Comparison of ENCODE assay signal across 17 cellular contexts in the genomic region with DNA sequence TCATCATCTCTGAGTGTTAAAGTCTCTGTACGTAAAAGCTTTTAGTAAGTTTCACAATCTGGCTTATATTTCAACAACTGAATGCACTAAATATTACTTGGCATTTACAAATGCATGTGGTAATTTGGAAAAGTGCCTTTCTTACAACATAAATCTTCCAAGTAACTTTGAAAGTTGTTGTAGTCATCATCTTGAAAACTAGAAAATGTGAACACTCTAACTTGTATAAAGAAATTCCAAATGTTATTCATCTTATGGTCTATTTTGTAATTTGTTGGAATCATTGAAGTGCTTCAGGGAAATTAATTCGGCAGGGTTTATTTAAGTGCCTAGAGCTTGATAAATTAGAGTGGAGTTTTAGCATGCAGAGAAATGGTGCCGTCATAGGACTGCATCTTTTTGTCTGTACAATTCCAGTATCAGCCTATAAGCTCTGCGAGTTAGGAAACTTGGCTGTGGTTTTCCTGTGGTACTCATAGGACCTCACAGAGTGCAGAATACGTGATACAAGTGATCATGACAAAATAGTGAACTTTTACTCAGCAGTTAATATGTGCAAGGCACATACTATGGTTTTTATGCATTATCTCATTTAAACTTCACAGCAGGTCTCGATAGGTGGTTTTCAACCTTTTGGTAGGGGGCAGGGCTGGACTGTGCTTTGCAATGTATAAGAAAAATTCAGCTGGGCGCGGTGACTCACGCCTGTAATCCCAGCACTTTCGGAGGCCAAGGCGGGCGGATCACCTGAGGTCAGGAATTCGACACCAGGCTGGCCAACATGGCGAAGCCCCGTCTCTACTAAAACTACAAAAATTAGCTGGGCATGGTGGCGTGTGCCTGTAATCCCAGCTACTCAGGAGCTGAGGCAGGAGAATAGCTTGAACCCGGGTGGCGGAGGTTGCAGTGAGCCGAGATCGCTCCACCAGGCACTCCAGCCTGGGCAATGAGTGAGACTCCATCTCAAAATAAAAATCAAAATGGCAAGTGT.
A peak's percentile ranks its signal among the peaks of the same experiment; 100 is the strongest.
DNase-seq lines count a peak whose midpoint lies in the region; ATAC-seq, FAIRE-seq and TF ChIP-seq lines count a peak whose summit lies in the region.
"Had no signal": no experiment of that assay in that cellular context is flagged by ENCODE, and none has a peak within 500 bp of the region (broad histone marks: within the 10 kb centered on the region; RNA-seq: fewer than 3 reads in every experiment).

No MANE protein-coding gene starts in this region.

- H3F3A ChIP-seq in GM23338 (replicated peaks; ENCODE audit: low read depth) (no peaks in the 10 kb centered on the region), smooth muscle cell (ENCODE audit: low read depth) (peaks cover 28% of the 10 kb centered on the region)

- H3K79me2 ChIP-seq in GM23338 (replicated peaks; ENCODE audit: insufficient read depth): peaks cover 90% of the 10 kb centered on the region
- peaks cover 85% of the 10 kb centered on the region for H3K79me2 ChIP-seq in smooth muscle cell (ENCODE audit: low read depth)

- FAIRE-seq in RCC 7860 (lab: Jason Lieb, UNC): peak; percentile 78

- no peaks in the 10 kb centered on the region for H3K9me2 ChIP-seq in GM23338 (ENCODE audit: insufficient read depth)

- no peak for TF ChIP-seq CTCF in GM23338 (conservative IDR thresholded peaks at IDR 0.05; ENCODE audit: low read depth in 2 of 2)
- no peak for TF ChIP-seq CTCF in smooth muscle cell (IDR thresholded peaks at IDR 0.05; ENCODE audit: borderline replicate concordance, insufficient read depth, poor library complexity, severe bottlenecking)

- H2AFZ ChIP-seq in GM23338: no peak overlapping the region
- no peak overlapping the region for H2AFZ ChIP-seq in smooth muscle cell (ENCODE audit: low read depth)

- no peaks in the 10 kb centered on the region for H3K9me3 ChIP-seq in smooth muscle cell (replicated peaks; ENCODE audit: low read depth)
- H3K9me3 ChIP-seq: lower lobe of right lung had no signal

- ATAC-seq in GM23338: peak; percentile 31
- ATAC-seq in Right ventricle myocardium superior (ENCODE audit: poor library complexity): no peak
- ATAC-seq in GM19397 (IDR thresholded peaks at IDR 0.05; ENCODE audit: unreplicated experiment): no peak

- peak overlapping the region; percentile 78; the same call in 1 of the 2 replicates for H3K27ac Mint-ChIP-seq in GM23338
- H3K27ac Mint-ChIP-seq: activated T-helper 1 cell treated with anti-CD3 and anti-CD28 coated beads, Interleukin-12 subunit alpha, Interleukin-12 subunit beta, Interleukin-2, Interleukin-4 antibody, amounts not matched to agents 30 ng/mL and 10 ng/mL and 1 ng/mL, durations not matched to agents 14 hours and 24 hours and 36 hours; T-helper 1 cell treated with Interleukin-12 subunit alpha and Interleukin-12 subunit beta and Interleukin-4 antibody, amounts not matched to agents 30 μg/mL and 1 μg/mL, for 36 hours had no signal

- H3K27me3 ChIP-seq in GM23338 (ENCODE audit: insufficient read depth): no peaks in the 10 kb centered on the region
- H3K27me3 ChIP-seq in smooth muscle cell (ENCODE audit: low read depth): no peaks in the 10 kb centered on the region

- H3K36me3 ChIP-seq in GM23338 (ENCODE audit: insufficient read depth): no peaks in the 10 kb centered on the region
- no peaks in the 10 kb centered on the region for H3K36me3 ChIP-seq in smooth muscle cell (ENCODE audit: low read depth)
- H3K36me3 ChIP-seq: lower lobe of right lung had no signal

- H3K27ac ChIP-seq in GM23338 (ENCODE audit: low read depth): peak overlapping the region; percentile 28; the same call in 1 of the 2 replicates
- peak overlapping the region; percentile 90 for H3K27ac ChIP-seq in smooth muscle cell (ENCODE audit: low read depth)
- H3K27ac ChIP-seq: lower lobe of right lung had no signal

- peaks cover 46% of the 10 kb centered on the region for H3K4me1 Mint-ChIP-seq in GM23338

- 57% methylated on average over 20 of the region's 20 CpGs for WGBS in smooth muscle cell (ENCODE audit: low lambda C conversion rate)

- no peak overlapping the region for H3K4me3 Mint-ChIP-seq in GM23338
- H3K4me3 Mint-ChIP-seq: activated T-helper 1 cell treated with anti-CD3 and anti-CD28 coated beads, Interleukin-12 subunit alpha, Interleukin-12 subunit beta, Interleukin-2, Interleukin-4 antibody, amounts not matched to agents 30 ng/mL and 10 ng/mL and 1 ng/mL, durations not matched to agents 14 hours and 24 hours and 36 hours; brain; T-helper 1 cell treated with Interleukin-12 subunit alpha and Interleukin-12 subunit beta and Interleukin-4 antibody, amounts not matched to agents 30 μg/mL and 1 μg/mL, for 36 hours had no signal

- no peak for DNase-seq in GM23338 (ENCODE audit: low spot score)
- peak; percentile 81 for DNase-seq in RCC 7860 (ENCODE audit: low spot score)
- peak; percentile 93 for DNase-seq in fibroblast of peridontal ligament (ENCODE audit: extremely low read depth)
- no peak for DNase-seq in smooth muscle cell (lab: John Stamatoyannopoulos, UW; ENCODE audit: unreplicated experiment)
- no peak for DNase-seq in Right ventricle myocardium superior
- no peak for DNase-seq in HUDEP-2 (lab: John Stamatoyannopoulos, UW; ENCODE audit: unreplicated experiment in 76 of 76)
- DNase-seq in activated gamma-delta T cell (lab: John Stamatoyannopoulos, UW): no peak
- DNase-seq: activated CD4-positive, alpha-beta T cell treated with anti-CD3 and anti-CD28 coated beads, Interleukin-2, amount 50 U/mL, for 1 hour; hypothalamus; lower lobe of right lung; NCI-H1092; NCI-H2227 treated with DMSO at 0.1 percent for 48 hours; occipital lobe had no signal

- intact Hi-C loops in Right ventricle myocardium superior (cut with DNase I): no loop called here

- no peaks in the 10 kb centered on the region for H3K9me3 Mint-ChIP-seq in GM23338
- H3K9me3 Mint-ChIP-seq: activated T-helper 1 cell treated with anti-CD3 and anti-CD28 coated beads, Interleukin-12 subunit alpha, Interleukin-12 subunit beta, Interleukin-2, Interleukin-4 antibody, amounts not matched to agents 30 ng/mL and 10 ng/mL and 1 ng/mL, durations not matched to agents 14 hours and 24 hours and 36 hours; T-helper 1 cell treated with Interleukin-12 subunit alpha and Interleukin-12 subunit beta and Interleukin-4 antibody, amounts not matched to agents 30 μg/mL and 1 μg/mL, for 36 hours had no signal

- peaks cover 3% of the 10 kb centered on the region for H3K27me3 Mint-ChIP-seq in GM23338 (ENCODE audit: insufficient read depth, low read depth, poor library complexity)

- no peak overlapping the region for H3K9ac ChIP-seq in smooth muscle cell (ENCODE audit: low read depth)

- H4K20me1 ChIP-seq in GM23338 (replicated peaks; ENCODE audit: insufficient read depth): peaks cover 13% of the 10 kb centered on the region
- peaks cover 83% of the 10 kb centered on the region for H4K20me1 ChIP-seq in smooth muscle cell (ENCODE audit: low read depth)

- H3K4me1 ChIP-seq in GM23338 (ENCODE audit: insufficient read depth) (peaks cover 38% of the 10 kb centered on the region), smooth muscle cell (ENCODE audit: low read depth) (no peaks in the 10 kb centered on the region)

- peaks cover 24% of the 10 kb centered on the region for H3K36me3 Mint-ChIP-seq in GM23338 (ENCODE audit: low read depth)

- peak overlapping the region; percentile 9; the same call in 1 of the 2 replicates for H3K4me2 ChIP-seq in GM23338
- peak overlapping the region; percentile 21 for H3K4me2 ChIP-seq in smooth muscle cell

- H3K4me3 ChIP-seq in GM23338 (no peak overlapping the region), smooth muscle cell (no peak overlapping the region)
- H3K4me3 ChIP-seq: lower lobe of right lung had no signal

TF ChIP-seq in GM23338, 12 proteins besides CTCF, POLR2A, EP300 and RAD21 (continues in another document):
- no peak for TF ChIP-seq ZNF331 (CRISPR knock-in tag; IDR thresholded peaks at IDR 0.05; ENCODE audit: low read depth)

Comparison
In these comparisons a context has a peak if more than half of its experiments do, and no peak if none do; other contexts are left out.
1. DNase-seq: peak in RCC 7860 (single experiment) and fibroblast of peridontal ligament (single experiment); none in GM23338 (single experiment), smooth muscle cell (single experiment), Right ventricle myocardium superior (single experiment), HUDEP-2 (0 of 76) and activated gamma-delta T cell (single experiment).